ENCODE assay signal across 1 cellular context in the genomic region with DNA sequence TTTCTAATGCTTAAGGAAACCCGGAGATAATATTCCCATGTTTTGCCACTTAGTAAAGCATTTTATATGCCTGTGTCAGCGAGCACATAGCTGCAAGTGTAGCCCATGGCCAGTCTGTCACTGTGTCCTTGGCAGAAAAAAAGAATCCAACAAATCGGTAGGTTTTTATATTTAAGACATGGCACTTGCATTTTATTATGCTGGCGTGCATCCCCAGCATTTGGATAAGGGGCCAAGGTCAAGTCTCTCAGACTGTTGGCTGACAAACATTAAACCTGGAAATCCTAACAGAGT.
TF ChIP-seq lines count a peak whose summit lies in the region.

No MANE protein-coding gene starts in this region.

TF ChIP-seq in H1, 55 proteins besides CTCF, POLR2A, EP300 and RAD21:
- TF ChIP-seq, protein P1, sequence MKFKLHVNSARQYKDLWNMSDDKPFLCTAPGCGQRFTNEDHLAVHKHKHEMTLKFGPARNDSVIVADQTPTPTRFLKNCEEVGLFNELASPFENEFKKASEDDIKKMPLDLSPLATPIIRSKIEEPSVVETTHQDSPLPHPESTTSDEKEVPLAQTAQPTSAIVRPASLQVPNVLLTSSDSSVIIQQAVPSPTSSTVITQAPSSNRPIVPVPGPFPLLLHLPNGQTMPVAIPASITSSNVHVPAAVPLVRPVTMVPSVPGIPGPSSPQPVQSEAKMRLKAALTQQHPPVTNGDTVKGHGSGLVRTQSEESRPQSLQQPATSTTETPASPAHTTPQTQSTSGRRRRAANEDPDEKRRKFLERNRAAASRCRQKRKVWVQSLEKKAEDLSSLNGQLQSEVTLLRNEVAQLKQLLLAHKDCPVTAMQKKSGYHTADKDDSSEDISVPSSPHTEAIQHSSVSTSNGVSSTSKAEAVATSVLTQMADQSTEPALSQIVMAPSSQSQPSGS (IDR thresholded peaks at IDR 0.05; ENCODE audit: low read length): no peak
- TF ChIP-seq CBX5 (IDR thresholded peaks at IDR 0.05; ENCODE audit: low read depth, low read length): no peak
- TF ChIP-seq RNF2 (IDR thresholded peaks at IDR 0.05; ENCODE audit: borderline replicate concordance, low read depth, low read length, missing control alignments, poor library complexity, severe bottlenecking): no peak
- no peak for TF ChIP-seq TEAD4 (IDR thresholded peaks at IDR 0.05; ENCODE audit: low read depth, low read length)
- TF ChIP-seq KDM5A (IDR thresholded peaks at IDR 0.05; ENCODE audit: low read length): no peak
- no peak for TF ChIP-seq SP1 (IDR thresholded peaks at IDR 0.05; ENCODE audit: low read depth, low read length)
- no peak for TF ChIP-seq POLR2AphosphoS5 (IDR thresholded peaks at IDR 0.05; ENCODE audit: low read depth, low read length)
- TF ChIP-seq SRF (IDR thresholded peaks at IDR 0.05; ENCODE audit: low read depth, low read length): no peak
- no peak for TF ChIP-seq SIX5 (IDR thresholded peaks at IDR 0.05; ENCODE audit: low read depth, low read length)
- TF ChIP-seq, protein P2, sequence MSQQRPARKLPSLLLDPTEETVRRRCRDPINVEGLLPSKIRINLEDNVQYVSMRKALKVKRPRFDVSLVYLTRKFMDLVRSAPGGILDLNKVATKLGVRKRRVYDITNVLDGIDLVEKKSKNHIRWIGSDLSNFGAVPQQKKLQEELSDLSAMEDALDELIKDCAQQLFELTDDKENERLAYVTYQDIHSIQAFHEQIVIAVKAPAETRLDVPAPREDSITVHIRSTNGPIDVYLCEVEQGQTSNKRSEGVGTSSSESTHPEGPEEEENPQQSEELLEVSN (IDR thresholded peaks at IDR 0.05): no peak
- no peak for TF ChIP-seq TCF12 (IDR thresholded peaks at IDR 0.05; ENCODE audit: low read depth, low read length)
